8 cellular contexts compared by ENCODE assay signal in genomic region chr21:36589352-36589971, GRCh38.
DNase-seq lines count a peak whose midpoint lies in the region; ATAC-seq and TF ChIP-seq lines count a peak whose summit lies in the region.

No MANE protein-coding gene starts in this region.

- no peak for ATAC-seq in GM18867 (IDR thresholded peaks at IDR 0.05; ENCODE audit: unreplicated experiment)

- peaks cover 8% of the 10 kb centered on the region for H3K9me3 ChIP-seq in left ventricle myocardium inferior (replicated peaks)

- TF ChIP-seq CTCF in WI38 (IDR thresholded peaks at IDR 0.05; ENCODE audit: low read depth, low read length) (peak; percentile 64), left ventricle myocardium inferior (IDR thresholded peaks at IDR 0.05; ENCODE audit: borderline replicate concordance) (peak; percentile 47)

- H3K27ac ChIP-seq in left ventricle myocardium inferior (replicated peaks), result no peak overlapping the region

- DNase-seq in NCI-H2107 treated with DMSO at 0.1 percent for 48 hours (lab: John Stamatoyannopoulos, UW; ENCODE audit: unreplicated experiment), result peak; percentile 22
- DNase-seq in NCI-H2107 (lab: John Stamatoyannopoulos, UW), result no peak
- peak; percentile 30 for DNase-seq in HuH-7 (ENCODE audit: low spot score)
- no peak for DNase-seq in left ventricle myocardium inferior
- DNase-seq in stimulated activated CD8-positive, alpha-beta memory T cell treated with anti-CD3 and anti-CD28 coated beads, Interleukin-2, amount 100 ng/mL, for 48 hours (ENCODE audit: low read depth in 2 of 2), result peak; percentile 7 to 9
- no peak for DNase-seq in posterior vena cava (ENCODE audit: low spot score)

- intact Hi-C loops in left ventricle myocardium inferior (cut with micrococcal nuclease) (no loop called here), posterior vena cava (cut with DNase I) (no loop called here)

- H3K4me3 ChIP-seq in WI38 (ENCODE audit: low read depth, low read length) (no peak overlapping the region), left ventricle myocardium inferior (no peak overlapping the region)

- no peaks in the 10 kb centered on the region for H3K4me1 ChIP-seq in left ventricle myocardium inferior

- no peaks in the 10 kb centered on the region for H3K36me3 ChIP-seq in left ventricle myocardium inferior

- peaks cover 72% of the 10 kb centered on the region for H3K27me3 ChIP-seq in left ventricle myocardium inferior (ENCODE audit: low read depth)

Comparison
In these comparisons a context has a peak if more than half of its experiments do, and no peak if none do; other contexts are left out.
1. DNase-seq: peak in NCI-H2107 treated with DMSO at 0.1 percent for 48 hours (single experiment), HuH-7 (single experiment) and stimulated activated CD8-positive, alpha-beta memory T cell treated with anti-CD3 and anti-CD28 coated beads, Interleukin-2, amount 100 ng/mL, for 48 hours (2 of 2); none in NCI-H2107 (single experiment), left ventricle myocardium inferior (single experiment) and posterior vena cava (single experiment).